ENCODE assay signal across 26 cellular contexts in genomic region chr18:55504808-55505207, GRCh38.
"Had no signal": no experiment of that assay in that cellular context is flagged by ENCODE, and none has a peak within 500 bp of the region (broad histone marks: within the 10 kb centered on the region; RNA-seq: fewer than 3 reads in every experiment).

No MANE protein-coding gene starts in this region.

- H3K27ac ChIP-seq: ascending aorta, brain microvascular endothelial cell, esophagus squamous epithelium, gastrocnemius medialis, left lung, neural progenitor cell, right lobe of liver, skin epidermis, stomach, suprapubic skin, tibial nerve had no signal

- H3K4me3 ChIP-seq: ascending aorta, esophagus squamous epithelium, gastrocnemius medialis, left lung, lung, neural progenitor cell, right lobe of liver, skin epidermis, stomach, suprapubic skin, tibial nerve had no signal

- H3K9me3 ChIP-seq: ascending aorta, esophagus squamous epithelium, gastrocnemius medialis, left lung, right lobe of liver, stomach, suprapubic skin, tibial nerve had no signal

- H3K27me3 ChIP-seq: ascending aorta, brain microvascular endothelial cell, esophagus squamous epithelium, gastrocnemius medialis, left lung, neural progenitor cell, right lobe of liver, stomach, suprapubic skin, tibial nerve had no signal

- H3K36me3 ChIP-seq: ascending aorta, brain microvascular endothelial cell, esophagus squamous epithelium, gastrocnemius medialis, left lung, neural progenitor cell, right lobe of liver, stomach, suprapubic skin, tibial nerve had no signal

- H3K9ac ChIP-seq: neural progenitor cell had no signal

- H3K4me2 ChIP-seq: neural progenitor cell had no signal

- ATAC-seq: activated CD4-positive, alpha-beta T cell treated with anti-CD3 and anti-CD28 coated beads for 36 hours; activated naive CD4-positive, alpha-beta T cell treated with anti-CD3 and anti-CD28 coated beads, Interleukin-2, amount 50 U/mL, for 72 hours; activated T-helper 17 cell treated with anti-CD3 and anti-CD28 coated beads, Interleukin-2, amount 50 U/mL, for 72 hours; gastrocnemius medialis; left lung; naive thymus-derived CD8-positive, alpha-beta T cell; right lobe of liver; stimulated activated effector memory CD8-positive, alpha-beta T cell treated with anti-CD3 and anti-CD28 coated beads, Interleukin-12 subunit alpha, Interleukin-12 subunit beta, amount 100 ng/mL, for 72 hours had no signal

- H3K4me1 ChIP-seq: right lobe of liver had no signal

- H2AFZ ChIP-seq: neural progenitor cell had no signal

- DNase-seq: activated B cell treated with CpG ODN at 0.5 μM for 24 hours; activated CD4-positive, alpha-beta T cell treated with anti-CD3 and anti-CD28 coated beads for 36 hours; activated CD4-positive, alpha-beta T cell treated with anti-CD3 and anti-CD28 coated beads, Interleukin-2, amount 50 U/mL, for 4 hours; activated CD8-positive, alpha-beta memory T cell treated with anti-CD3 and anti-CD28 coated beads for 24 hours; activated CD8-positive, alpha-beta memory T cell treated with anti-CD3 and anti-CD28 coated beads, Interleukin-2, amount 50 U/mL, for 4 hours; activated T-cell treated with anti-CD3 and anti-CD28 coated beads, Interleukin-2, amount 50 U/mL, for 24 hours; brain microvascular endothelial cell; esophagus squamous epithelium; gastrocnemius medialis; hippocampal formation; kidney glomerular epithelial cell; left lung; naive thymus-derived CD8-positive, alpha-beta T cell; posterior cingulate gyrus; right lobe of liver; stimulated activated CD4-positive, alpha-beta T cell treated with anti-CD3 and anti-CD28 coated beads, Interleukin-2, amount 100 ng/mL, for 24 hours; stomach had no signal
